Comparison of ENCODE assay signal across 1 cellular context in the genomic region with DNA sequence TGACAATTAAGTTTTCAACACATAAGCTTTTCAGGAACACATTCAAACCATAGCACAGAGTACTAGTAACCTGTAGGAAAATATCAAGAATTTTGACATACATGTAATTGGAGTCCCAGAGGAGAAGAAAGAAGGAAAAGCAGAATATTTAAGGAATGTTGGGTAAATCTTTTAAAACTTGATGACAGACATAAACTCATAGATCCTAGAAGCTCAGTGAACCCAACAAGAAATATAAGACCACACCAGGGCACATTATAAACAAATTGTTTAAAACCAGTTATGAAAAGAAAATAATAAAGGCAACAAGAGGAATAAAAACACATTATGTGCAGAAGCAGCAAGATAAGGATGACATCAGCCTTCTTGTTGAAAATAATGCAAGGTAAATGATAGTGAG.
TF ChIP-seq lines count a peak whose summit lies in the region.

No MANE protein-coding gene starts in this region.

TF ChIP-seq in HEK293, 187 proteins besides CTCF, POLR2A, EP300 and RAD21 (continued from another document):
- TF ChIP-seq ZNF280D (tag by site-specific recombination; IDR thresholded peaks at IDR 0.05) = no peak
